In genomic region chr13:91369432-91369831, GRCh38 we compare ENCODE assay signal across 14 cellular contexts. TPM values are rescaled to one million over a fixed set of nuclear protein-coding genes. Genes with fewer than 3 reads are reported as not detected.
A peak's percentile ranks its signal among the peaks of the same experiment; 100 is the strongest.
DNase-seq lines count a peak whose midpoint lies in the region; ATAC-seq and TF ChIP-seq lines count a peak whose summit lies in the region.
"Had no signal": no experiment of that assay in that cellular context is flagged by ENCODE, and none has a peak within 500 bp of the region (broad histone marks: within the 10 kb centered on the region; RNA-seq: fewer than 3 reads in every experiment).

No MANE protein-coding gene starts in this region.

- peak; percentile 64 for DNase-seq in activated effector memory CD4-positive, alpha-beta T cell treated with anti-CD3 and anti-CD28 coated beads, Interleukin-2, amount 50 U/mL, for 16 hours
- no peak for DNase-seq in activated effector memory CD4-positive, alpha-beta T cell treated with Interleukin-2 at 50 U/mL for 16 hours
- DNase-seq in astrocyte of the spinal cord (ENCODE audit: low read depth, low spot score) = peak; percentile 48
- DNase-seq in stimulated activated effector memory CD8-positive, alpha-beta T cell treated with anti-CD3 and anti-CD28 coated beads, Interleukin-12 subunit alpha, Interleukin-12 subunit beta, amount 100 ng/mL, for 72 hours (ENCODE audit: low spot score in 2 of 2) = no peak
- no peak for DNase-seq in DMS153 treated with DMSO at 0.1 percent for 48 hours (lab: John Stamatoyannopoulos, UW; ENCODE audit: unreplicated experiment)
- DNase-seq in transverse colon = no peak
- DNase-seq in C1 segment of cervical spinal cord (lab: John Stamatoyannopoulos, UW) = no peak
- DNase-seq: NCI-H774; right cardiac atrium; stimulated activated CD8-positive, alpha-beta memory T cell treated with anti-CD3 and anti-CD28 coated beads, Interleukin-4, amount 100 ng/mL, for 48 hours; T-helper 17 cell had no signal

- H3K36me3 Mint-ChIP-seq in stimulated activated effector memory CD8-positive, alpha-beta T cell treated with anti-CD3 and anti-CD28 coated beads, Interleukin-12 subunit alpha, Interleukin-12 subunit beta, amount 100 ng/mL, for 72 hours = no peaks in the 10 kb centered on the region

- in situ Hi-C loops in astrocyte of the spinal cord (cut with HindIII; ENCODE audit: low sequenced_read_pairs) (no loop called here), transverse colon (cut with MboI; ENCODE audit: low pct_ligation_motif_present in 1 of 4, low pct_unique_long_range_greater_than_20kb in 1 of 4, low sequenced_read_pairs in 3 of 4) (no loop called here)

- H3K36me3 ChIP-seq in transverse colon = no peaks in the 10 kb centered on the region

- H3K4me1 Mint-ChIP-seq in stimulated activated effector memory CD8-positive, alpha-beta T cell treated with anti-CD3 and anti-CD28 coated beads, Interleukin-12 subunit alpha, Interleukin-12 subunit beta, amount 100 ng/mL, for 72 hours = peaks cover 12% of the 10 kb centered on the region

- no peaks in the 10 kb centered on the region for H3K4me1 ChIP-seq in transverse colon

- TF ChIP-seq CTCF in astrocyte of the spinal cord (IDR thresholded peaks at IDR 0.05; ENCODE audit: low read depth, low read length) (no peak), transverse colon (IDR thresholded peaks at IDR 0.05) (no peak)

- no peak for TF ChIP-seq POLR2A in transverse colon (IDR thresholded peaks at IDR 0.05)

- H3K27ac ChIP-seq in transverse colon = no peak overlapping the region

- H3K27me3 ChIP-seq in transverse colon = no peaks in the 10 kb centered on the region

- ATAC-seq in HG03520 (IDR thresholded peaks at IDR 0.05; ENCODE audit: unreplicated experiment) = peak; percentile 33
- peak; percentile 46 for ATAC-seq in stimulated activated effector memory CD8-positive, alpha-beta T cell treated with anti-CD3 and anti-CD28 coated beads, Interleukin-12 subunit alpha, Interleukin-12 subunit beta, amount 100 ng/mL, for 72 hours
- ATAC-seq: right cardiac atrium, T-helper 17 cell had no signal

- H3K9me3 Mint-ChIP-seq in stimulated activated effector memory CD8-positive, alpha-beta T cell treated with anti-CD3 and anti-CD28 coated beads, Interleukin-12 subunit alpha, Interleukin-12 subunit beta, amount 100 ng/mL, for 72 hours = no peaks in the 10 kb centered on the region
- H3K9me3 Mint-ChIP-seq: activated T-helper 1 cell treated with anti-CD3 and anti-CD28 coated beads, Interleukin-12 subunit alpha, Interleukin-12 subunit beta, Interleukin-2, Interleukin-4 antibody, amounts not matched to agents 30 ng/mL and 10 ng/mL and 1 ng/mL, durations not matched to agents 14 hours and 24 hours and 36 hours; dendritic cell treated with granulocyte-macrophage colony-stimulating factor and Interleukin-4, amounts not matched to agents 40 ng/mL and 50 ng/mL, for 4 days had no signal

- no peak for TF ChIP-seq EP300 in transverse colon (IDR thresholded peaks at IDR 0.05; ENCODE audit: low read depth)

- H3K4me3 ChIP-seq in astrocyte of the spinal cord (ENCODE audit: low read depth, low read length) (no peak overlapping the region), transverse colon (no peak overlapping the region)

- no peak overlapping the region for H3K4me3 Mint-ChIP-seq in stimulated activated effector memory CD8-positive, alpha-beta T cell treated with anti-CD3 and anti-CD28 coated beads, Interleukin-12 subunit alpha, Interleukin-12 subunit beta, amount 100 ng/mL, for 72 hours
- H3K4me3 Mint-ChIP-seq: activated T-helper 1 cell treated with anti-CD3 and anti-CD28 coated beads, Interleukin-12 subunit alpha, Interleukin-12 subunit beta, Interleukin-2, Interleukin-4 antibody, amounts not matched to agents 30 ng/mL and 10 ng/mL and 1 ng/mL, durations not matched to agents 14 hours and 24 hours and 36 hours; dendritic cell treated with granulocyte-macrophage colony-stimulating factor and Interleukin-4, amounts not matched to agents 40 ng/mL and 50 ng/mL, for 4 days; T-helper 17 cell had no signal

- no peak overlapping the region for H3K27ac Mint-ChIP-seq in stimulated activated effector memory CD8-positive, alpha-beta T cell treated with anti-CD3 and anti-CD28 coated beads, Interleukin-12 subunit alpha, Interleukin-12 subunit beta, amount 100 ng/mL, for 72 hours
- H3K27ac Mint-ChIP-seq: dendritic cell treated with granulocyte-macrophage colony-stimulating factor and Interleukin-4, amounts not matched to agents 40 ng/mL and 50 ng/mL, for 4 days; T-helper 17 cell had no signal

- 36 to 40% methylated on average over 3 of the region's 3 CpGs for WGBS in transverse colon (ENCODE audit: low coverage in 1 of 2), 2 donors

- H3K9me3 ChIP-seq in transverse colon = no peaks in the 10 kb centered on the region

- intact Hi-C loops in transverse colon (cut with DNase I; ENCODE audit: low total_unique reads) = no loop called here

RNA-seq across cellular contexts. Expression of gene MIR17HG, which starts 21.9 kb away (rescaled TPM):
- total RNA-seq in transverse colon = 1 to 10 TPM; 1.1 to 8.1 (median 2.2) TPM

RNA-seq across cellular contexts. Expression of gene GPC5, which starts 29.0 kb away (rescaled TPM):
- total RNA-seq in transverse colon = 1 to 10 TPM in 1 of 4 donors, under 1 TPM in 1, not detected in 2; 0.48 to 1.4 TPM
- total RNA-seq: activated T-helper 1 cell treated with anti-CD3 and anti-CD28 coated beads, Interleukin-12 subunit alpha, Interleukin-12 subunit beta, Interleukin-2, Interleukin-4 antibody, amounts not matched to agents 30 ng/mL and 10 ng/mL and 1 ng/mL, durations not matched to agents 14 hours and 24 hours and 36 hours had no signal

Comparison
In these comparisons a context has a peak if more than half of its experiments do, and no peak if none do; other contexts are left out.
1. DNase-seq: peak in activated effector memory CD4-positive, alpha-beta T cell treated with anti-CD3 and anti-CD28 coated beads, Interleukin-2, amount 50 U/mL, for 16 hours (single experiment) and astrocyte of the spinal cord (single experiment); none in activated effector memory CD4-positive, alpha-beta T cell treated with Interleukin-2 at 50 U/mL for 16 hours (single experiment), stimulated activated effector memory CD8-positive, alpha-beta T cell treated with anti-CD3 and anti-CD28 coated beads, Interleukin-12 subunit alpha, Interleukin-12 subunit beta, amount 100 ng/mL, for 72 hours (0 of 2), DMS153 treated with DMSO at 0.1 percent for 48 hours (single experiment), transverse colon (single experiment) and C1 segment of cervical spinal cord (0 of 14).